Comparison of ENCODE assay signal across 8 cellular contexts in the genomic region with DNA sequence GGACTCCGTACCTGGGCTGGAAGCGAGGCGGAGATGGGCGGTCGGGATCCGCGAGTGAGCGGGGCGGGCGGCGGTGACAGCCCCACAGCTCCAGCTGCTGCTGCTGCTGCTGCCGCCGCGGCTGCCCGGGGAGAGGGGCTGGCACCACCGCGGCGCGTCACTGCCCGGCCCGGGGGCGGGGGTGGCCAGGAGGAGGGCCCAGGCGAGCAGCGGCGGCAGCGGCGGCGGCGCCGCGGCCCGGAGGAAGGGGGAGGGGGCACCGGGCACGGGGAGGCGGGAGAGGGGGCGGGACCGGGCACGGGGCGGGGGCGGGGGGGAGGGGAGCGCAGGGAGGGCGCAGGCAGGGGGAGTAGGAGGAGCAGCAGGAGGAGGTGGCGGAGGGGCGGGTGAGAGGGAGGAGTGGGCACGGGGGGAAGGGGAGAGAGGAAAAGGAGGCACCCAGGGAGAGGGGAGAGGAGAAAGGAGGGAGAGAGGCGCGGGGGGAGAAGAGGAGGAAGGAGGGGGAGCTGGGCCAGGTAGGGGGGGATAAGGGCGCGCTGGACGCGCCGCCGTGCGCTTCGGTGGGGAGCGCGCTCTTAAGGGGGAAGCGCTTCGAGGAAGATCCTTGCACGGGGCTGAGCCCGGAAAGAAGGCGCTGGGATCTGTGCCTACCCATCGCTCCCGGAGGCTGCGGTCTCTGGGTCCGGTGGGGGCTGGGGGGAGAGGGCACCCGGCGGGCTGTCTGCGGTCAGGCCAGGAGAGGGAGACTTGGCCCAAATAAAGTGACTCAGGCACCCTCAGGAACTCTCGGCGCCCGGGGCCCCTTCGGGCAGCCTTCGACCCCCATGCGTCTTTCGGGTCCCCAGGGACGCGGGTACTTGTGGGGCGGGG.
DNase-seq lines count a peak whose midpoint lies in the region; ATAC-seq and TF ChIP-seq lines count a peak whose summit lies in the region.

No MANE protein-coding gene starts in this region.

- in situ Hi-C loops in astrocyte of the cerebellum (cut with HindIII; ENCODE audit: low sequenced_read_pairs) = no loop called here

- DNase-seq in GDM1 (lab: John Stamatoyannopoulos, UW) (peak; percentile 80), NCI-H146 (lab: John Stamatoyannopoulos, UW) (peak; percentile 98), T-helper 22 cell (ENCODE audit: low read depth) (peak; percentile 67), astrocyte of the cerebellum (ENCODE audit: low read depth) (peak; percentile 39), hypothalamus (lab: John Stamatoyannopoulos, UW) (peak in 45 of 51 donors; percentile 29 to 91 (median 77)), retinal pigment epithelial cell (ENCODE audit: low read depth) (no peak)

- peak overlapping the region; percentile 71 for H3K4me3 ChIP-seq in astrocyte of the cerebellum (ENCODE audit: low read depth, low read length)
- H3K4me3 ChIP-seq in retinal pigment epithelial cell (ENCODE audit: low read length) = peak overlapping the region; percentile 78

- TF ChIP-seq CTCF in astrocyte of the cerebellum (IDR thresholded peaks at IDR 0.05; ENCODE audit: low read depth, low read length, missing control alignments) (no peak), retinal pigment epithelial cell (conservative IDR thresholded peaks at IDR 0.05; ENCODE audit: low read depth, low read length) (no peak)

- ATAC-seq in HG02571 (IDR thresholded peaks at IDR 0.05; ENCODE audit: unreplicated experiment) (no peak), HG02970 (IDR thresholded peaks at IDR 0.05; ENCODE audit: low FRiP score, unreplicated experiment) (no peak)
